Comparison of ENCODE assay signal across 8 cellular contexts in the genomic region with DNA sequence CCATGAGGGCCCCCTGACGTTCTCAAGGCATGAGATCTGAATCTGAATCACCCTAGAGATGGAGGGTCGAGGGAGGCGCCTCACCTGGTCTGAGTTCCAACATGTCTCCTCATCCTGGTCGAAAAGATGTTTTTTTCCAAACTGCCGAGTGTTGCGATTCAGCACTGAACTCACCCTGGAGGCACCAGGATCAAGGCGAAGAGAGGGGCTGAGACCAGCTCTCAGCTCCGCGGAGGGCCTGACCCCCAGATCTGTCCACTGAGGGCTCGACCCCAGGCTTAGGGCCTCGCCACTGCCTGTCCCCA. TPM values are rescaled to one million over a fixed set of nuclear protein-coding genes. Genes with fewer than 3 reads are reported as not detected.
DNase-seq lines count a peak whose midpoint lies in the region; ATAC-seq and TF ChIP-seq lines count a peak whose summit lies in the region.

No MANE protein-coding gene starts in this region.

- peak; percentile 11 for ATAC-seq in GM18502 (IDR thresholded peaks at IDR 0.05; ENCODE audit: poor library complexity, unreplicated experiment)

- DNase-seq in LNCaP clone FGC (ENCODE audit: low read depth) (no peak), DMS79 (lab: John Stamatoyannopoulos, UW) (no peak), H4 (ENCODE audit: low spot score) (no peak)
- no peak for DNase-seq in effector memory CD4-positive, alpha-beta T cell
- no peak for DNase-seq in stimulated activated naive CD4-positive, alpha-beta T cell (lab: John Stamatoyannopoulos, UW)
- no peak for DNase-seq in stimulated activated CD4-positive, alpha-beta T cell treated with anti-CD3 and anti-CD28 coated beads, Interleukin-2, amount 100 ng/mL, for 24 hours

- peaks cover 10% of the 10 kb centered on the region for H3K36me3 ChIP-seq in effector memory CD4-positive, alpha-beta T cell (ENCODE audit: control insufficient read depth, insufficient read depth, low read length)
- H3K36me3 ChIP-seq in neutrophil, result peaks cover 35% of the 10 kb centered on the region

- peaks cover 18% of the 10 kb centered on the region for H3K4me1 ChIP-seq in effector memory CD4-positive, alpha-beta T cell (ENCODE audit: control insufficient read depth, insufficient read depth, low read length, poor library complexity, severe bottlenecking)
- peaks cover 8 to 13% of the 10 kb centered on the region in 2 experiments for H3K4me1 ChIP-seq in neutrophil (ENCODE audit: control insufficient read depth in 1 of 2, insufficient read depth in 1 of 2, low read depth in 1 of 2, low read length in 1 of 2)

- no peaks in the 10 kb centered on the region for H3K9me3 ChIP-seq in effector memory CD4-positive, alpha-beta T cell (ENCODE audit: control insufficient read depth, low read length)
- H3K9me3 ChIP-seq in neutrophil, result no peaks in the 10 kb centered on the region

- peak overlapping the region; percentile 66 for H3K27ac ChIP-seq in effector memory CD4-positive, alpha-beta T cell (ENCODE audit: insufficient read depth, low read length, poor library complexity, severe bottlenecking)
- peak overlapping the region; percentile 78 for H3K27ac ChIP-seq in neutrophil

- TF ChIP-seq CTCF in LNCaP clone FGC (IDR thresholded peaks at IDR 0.05; ENCODE audit: control insufficient read depth, extremely low read depth, insufficient read depth) (no peak), neutrophil (IDR thresholded peaks at IDR 0.05) (no peak)

- no peaks in the 10 kb centered on the region for H3K27me3 ChIP-seq in effector memory CD4-positive, alpha-beta T cell (replicated peaks; ENCODE audit: control insufficient read depth, insufficient read depth, low read length, poor library complexity, severe bottlenecking)
- peaks cover 31% of the 10 kb centered on the region for H3K27me3 ChIP-seq in neutrophil

- H3K4me3 ChIP-seq in LNCaP clone FGC (ENCODE audit: low read depth, low read length), result peak overlapping the region; percentile 91
- peak overlapping the region; percentile 80 for H3K4me3 ChIP-seq in effector memory CD4-positive, alpha-beta T cell (ENCODE audit: insufficient read depth, low read depth, low read length, poor library complexity, severe bottlenecking)
- H3K4me3 ChIP-seq in neutrophil (ENCODE audit: low read depth in 1 of 2, low read length in 1 of 2), result peak overlapping the region; percentile 79 to 86

RNA-seq across cellular contexts. Expression of gene NR2C2AP, which starts 0.6 kb away (rescaled TPM):
- 48.1 and 50.5 TPM in 2 replicates for total RNA-seq in H4 (2014; rRNA removed; shearing (Covaris generic))

RNA-seq across cellular contexts. Expression of gene NCAN, which starts 9.1 kb away (rescaled TPM):
- not detected in 2 replicates for total RNA-seq in H4 (2014; rRNA removed; shearing (Covaris generic))

RNA-seq across cellular contexts. Expression of gene RFXANK, which starts 10.6 kb away (rescaled TPM):
- 106 and 111 TPM in 2 replicates for total RNA-seq in H4 (2014; rRNA removed; shearing (Covaris generic))

RNA-seq across cellular contexts. Expression of gene BORCS8, which starts 10.7 kb away (rescaled TPM):
- total RNA-seq in H4 (2014; rRNA removed; shearing (Covaris generic)), result 19.3 and 26.4 TPM in 2 replicates

RNA-seq across cellular contexts. Expression of gene MEF2B, which starts 32.6 kb away (rescaled TPM):
- total RNA-seq in H4 (2014; rRNA removed; shearing (Covaris generic)), result 0.27 TPM in 1 of 2 replicates, not detected in the other
